9 cellular contexts compared by ENCODE assay signal in genomic region chr11:19557185-19557584, GRCh38.
DNase-seq lines count a peak whose midpoint lies in the region; ATAC-seq, FAIRE-seq and TF ChIP-seq lines count a peak whose summit lies in the region.
"Had no signal": no experiment of that assay in that cellular context is flagged by ENCODE, and none has a peak within 500 bp of the region (broad histone marks: within the 10 kb centered on the region; RNA-seq: fewer than 3 reads in every experiment).

No MANE protein-coding gene starts in this region.

- no peak for TF ChIP-seq RAD21 in liver (IDR thresholded peaks at IDR 0.05)
- no peak for TF ChIP-seq RAD21 in HepG2 (CRISPR knock-in tag; IDR thresholded peaks at IDR 0.05)
- TF ChIP-seq RAD21 in H1 (IDR thresholded peaks at IDR 0.05 in 1 of 2, conservative IDR thresholded peaks at IDR 0.05 in 1 of 2; ENCODE audit: low read depth in 2 of 2, low read length in 2 of 2), result no peak

- H2BK5ac ChIP-seq in H1 (ENCODE audit: low read depth, low read length), result no peak overlapping the region

- no peak overlapping the region for H4K91ac ChIP-seq in H1 (replicated peaks; ENCODE audit: insufficient read length, low read length)

- WGBS in liver, result 21% methylated on average over 6 of the region's 6 CpGs
- WGBS in HepG2 (ENCODE audit: low lambda C conversion rate), result 2% methylated on average over 6 of the region's 6 CpGs
- WGBS in H1 (ENCODE audit: extremely low coverage in 1 of 2, insufficient coverage in 1 of 2, insufficient read length in 1 of 2, insufficient replicate concordance in 2 of 2, low coverage in 1 of 2, low lambda C conversion rate in 2 of 2, missing lambda C conversion rate in 1 of 2), 2 experiments, result 85% methylated on average over 6 of the region's 6 CpGs; no CpG with 5 or more reads in 1 of the 2 experiments

- peaks cover 8 to 36% (median 29%) of the 10 kb centered on the region in 4 donors for H3K4me1 ChIP-seq in liver (ENCODE audit: control insufficient read depth in 4 of 4, insufficient read depth in 4 of 4, low read length in 3 of 4)
- no peaks in the 10 kb centered on the region for H3K4me1 ChIP-seq in HepG2 (ENCODE audit: insufficient read depth, low read length)
- H3K4me1 ChIP-seq in H1 (replicated peaks in 1 of 4; ENCODE audit: control insufficient read depth in 3 of 4, insufficient read depth in 4 of 4, low read length in 3 of 4), result peaks cover 0 to 10% (median 3%) of the 10 kb centered on the region in 4 experiments; a peak in 3 of 7 replicates

- H2BK12ac ChIP-seq in H1 (ENCODE audit: low read depth, low read length), result no peak overlapping the region

- no peak overlapping the region for H2AFZ ChIP-seq in HepG2 (ENCODE audit: low read length)
- peak overlapping the region; percentile 56; the same call in 1 of the 2 replicates for H2AFZ ChIP-seq in H1 (ENCODE audit: low read length)
- H2AFZ ChIP-seq: GM23248 had no signal

- no peak for DNase-seq in HepG2 (ENCODE audit: low spot score)
- DNase-seq in H1 (ENCODE audit: low read depth in 1 of 2, low spot score in 2 of 2), result no peak
- peak; percentile 27 for DNase-seq in fibroblast of peridontal ligament (ENCODE audit: extremely low read depth)
- no peak for DNase-seq in superior temporal gyrus (ENCODE audit: extremely low spot score)
- DNase-seq: GF-D8 had no signal

- POLR2A ChIA-PET in HepG2 (lab: Yijun Ruan, JAX) (no interaction called here), H1 (lab: Charles Lee; ENCODE audit: partially characterized antibody) (no interaction called here)

- H2BK120ac ChIP-seq in H1 (replicated peaks; ENCODE audit: low read depth, low read length), result no peak overlapping the region

- H3K18ac ChIP-seq in H1 (ENCODE audit: extremely low read depth, low read length), result no peak overlapping the region

- in situ Hi-C loops in HepG2 (cut with HindIII; ENCODE audit: extremely low pct_ligation_motif_present, low pct_unique_long_range_greater_than_20kb), result loop anchor here (5.0 kb wide), 2 partner anchors 245 to 485 kb away; no protein-coding TSS in a partner anchor

- H3K4me2 ChIP-seq in HepG2 (ENCODE audit: low read depth, low read length) (no peak overlapping the region), H1 (ENCODE audit: insufficient read depth in 1 of 2, low read depth in 2 of 2, low read length in 2 of 2) (0 out of 4 replicates have a peak overlapping the region, but pooled peaks of 1 of the 2 experiments have one; percentile 25)

- H3K23me2 ChIP-seq in H1 (ENCODE audit: low read depth, low read length), result no peaks in the 10 kb centered on the region; the same call in 1 of the 2 replicates

- CTCF ChIA-PET in HepG2 (lab: Yijun Ruan, JAX; ENCODE audit: low intra/inter-chr PET ratio, low total read pairs) (interaction anchor here (1.0 to 2.2 kb wide), 7 partner anchors 186 to 576 kb away, joined by 3 to 11 read pairs (median 5); no protein-coding TSS in a partner anchor), H1 (lab: Charles Lee; ENCODE audit: partially characterized antibody) (interaction anchor here (0.6 to 4.6 kb wide), 41 partner anchors 10 to 1549 kb away, joined by 3 to 42 read pairs (median 4); no protein-coding TSS in a partner anchor)

- H3K56ac ChIP-seq in H1 (replicated peaks; ENCODE audit: insufficient read length, low read depth, low read length), result no peak overlapping the region

- H3K36me3 ChIP-seq in liver (ENCODE audit: control insufficient read depth in 4 of 4, insufficient read depth in 3 of 4, low read depth in 1 of 4, low read length in 3 of 4) (no peaks in the 10 kb centered on the region), HepG2 (replicated peaks in 1 of 2; ENCODE audit: control insufficient read depth in 1 of 2, insufficient read depth in 2 of 2, low read length in 2 of 2) (no peaks in the 10 kb centered on the region), H1 (ENCODE audit: control insufficient read depth in 2 of 4, insufficient read depth in 4 of 4, low read length in 3 of 4) (no peaks in the 10 kb centered on the region)

- no peak for TF ChIP-seq EP300 in HepG2 (IDR thresholded peaks at IDR 0.05; ENCODE audit: low read depth in 2 of 2, low read length in 2 of 2)
- TF ChIP-seq EP300 in HepG2 (CRISPR knock-in tag; IDR thresholded peaks at IDR 0.05; ENCODE audit: borderline replicate concordance), result no peak
- TF ChIP-seq EP300 in H1 (IDR thresholded peaks at IDR 0.05; ENCODE audit: borderline replicate concordance in 1 of 2, low read depth in 2 of 2, low read length in 2 of 2), result no peak

- no peak overlapping the region for H2AK5ac ChIP-seq in H1 (ENCODE audit: low read depth, low read length)

- H3K79me2 ChIP-seq in HepG2 (ENCODE audit: insufficient read depth, low read length) (no peaks in the 10 kb centered on the region), H1 (ENCODE audit: control insufficient read depth in 1 of 2, insufficient read depth in 2 of 2, low read length in 2 of 2) (no peaks in the 10 kb centered on the region)

- no peak for TF ChIP-seq POLR2A in HepG2 (IDR thresholded peaks at IDR 0.05; ENCODE audit: insufficient read depth in 1 of 2, low read depth in 2 of 2, low read length in 2 of 2)
- no peak for TF ChIP-seq POLR2A in H1 (IDR thresholded peaks at IDR 0.05; ENCODE audit: control extremely low read depth in 1 of 2, low read depth in 2 of 2, low read length in 2 of 2)

- H4K8ac ChIP-seq in H1 (ENCODE audit: extremely low read depth, insufficient read depth, low read length), result no peak overlapping the region

- no peak overlapping the region for H3K14ac ChIP-seq in H1 (ENCODE audit: insufficient read length)

- H3K27me3 ChIP-seq in liver (ENCODE audit: control insufficient read depth in 4 of 4, insufficient read depth in 4 of 4, low read length in 3 of 4), result no peaks in the 10 kb centered on the region
- H3K27me3 ChIP-seq in HepG2 (ENCODE audit: control insufficient read depth in 1 of 2, insufficient read depth in 2 of 2, low read length in 2 of 2), result peaks cover 0 to 15% of the 10 kb centered on the region in 2 experiments; a peak in 3 of 5 replicates
- no peaks in the 10 kb centered on the region; a peak in 1 of 7 replicates for H3K27me3 ChIP-seq in H1 (replicated peaks in 1 of 4; ENCODE audit: control insufficient read depth in 3 of 4, extremely low read depth in 1 of 4, insufficient read depth in 3 of 4, low read length in 3 of 4)

- no peak overlapping the region for H3K4me3 ChIP-seq in liver (ENCODE audit: low read depth in 1 of 3, low read length in 3 of 3)
- no peak overlapping the region for H3K4me3 ChIP-seq in HepG2 (replicated peaks in 1 of 3; ENCODE audit: insufficient read depth in 1 of 3, low read depth in 2 of 3, low read length in 3 of 3)
- no peak overlapping the region for H3K4me3 ChIP-seq in H1 (ENCODE audit: extremely low read depth in 1 of 4, insufficient read depth in 2 of 4, low read depth in 3 of 4, low read length in 4 of 4)
- H3K4me3 ChIP-seq: GM23248 had no signal

- intact Hi-C loops in HepG2 (cut with micrococcal nuclease; ENCODE audit: unreplicated experiment), result loop anchor here (1.0 kb wide), 2 partner anchors 346 to 486 kb away; no protein-coding TSS in a partner anchor

- no peak for TF ChIP-seq CTCF in liver (IDR thresholded peaks at IDR 0.05; ENCODE audit: low read depth, low read length, missing input control)
- no peak for TF ChIP-seq CTCF in HepG2 (CRISPR knock-in tag; IDR thresholded peaks at IDR 0.05)
- no peak for TF ChIP-seq CTCF in H1 (IDR thresholded peaks at IDR 0.05; ENCODE audit: control extremely low read depth in 1 of 3, insufficient read depth in 1 of 3, low read depth in 1 of 3, low read length in 3 of 3)

- no peak overlapping the region for H3K9ac ChIP-seq in liver (ENCODE audit: low read depth in 1 of 2, low read length in 2 of 2)
- no peak overlapping the region for H3K9ac ChIP-seq in HepG2 (ENCODE audit: insufficient read depth, low read depth, low read length)
- no peak overlapping the region for H3K9ac ChIP-seq in H1 (replicated peaks in 1 of 4; ENCODE audit: extremely low read depth in 1 of 4, low read depth in 3 of 4, low read length in 3 of 4)
- H3K9ac ChIP-seq: GM23248 had no signal

- FAIRE-seq in HepG2 (lab: Jason Lieb, UNC), result no peak
- FAIRE-seq in H1 (lab: Jason Lieb, UNC), result no peak

- no peak overlapping the region for H3K23ac ChIP-seq in H1 (ENCODE audit: insufficient read length)

- no peak overlapping the region for H2BK20ac ChIP-seq in H1 (ENCODE audit: low read length)

- peaks cover 4% of the 10 kb centered on the region; the same call in 1 of the 2 replicates for H4K20me1 ChIP-seq in HepG2 (ENCODE audit: insufficient read depth, low read length)
- no peaks in the 10 kb centered on the region for H4K20me1 ChIP-seq in H1 (replicated peaks in 1 of 2; ENCODE audit: control insufficient read depth in 1 of 2, insufficient read depth in 2 of 2, low read length in 2 of 2)

- ATAC-seq in HepG2, result no peak
- ATAC-seq in HG02588 (IDR thresholded peaks at IDR 0.05; ENCODE audit: unreplicated experiment), result no peak
- no peak for ATAC-seq in GM18909 (IDR thresholded peaks at IDR 0.05; ENCODE audit: poor library complexity, unreplicated experiment)

- H4K5ac ChIP-seq in H1 (ENCODE audit: insufficient read length, low read depth, low read length), result no peak overlapping the region

- H3K4ac ChIP-seq in H1 (replicated peaks; ENCODE audit: insufficient read length, low read depth, low read length), result no peak overlapping the region

- no peaks in the 10 kb centered on the region for H3K9me3 ChIP-seq in liver (ENCODE audit: control insufficient read depth in 4 of 4, low read length in 3 of 4)
- no peaks in the 10 kb centered on the region for H3K9me3 ChIP-seq in HepG2 (ENCODE audit: low read length)
- H3K9me3 ChIP-seq in H1 (ENCODE audit: insufficient read depth in 2 of 2, low read depth in 1 of 2, low read length in 1 of 2), result no peaks in the 10 kb centered on the region

- no peaks in the 10 kb centered on the region for H3K79me1 ChIP-seq in H1 (ENCODE audit: low read depth, low read length)

- H2BK15ac ChIP-seq in H1 (ENCODE audit: low read length), result no peak overlapping the region

- no TSS peak for BruUV-seq in HepG2 (replicated peaks; lab: Mats Ljungman, UMichigan)

- H3K27ac ChIP-seq in liver (ENCODE audit: low read depth in 1 of 2, low read length in 2 of 2) (no peak overlapping the region), HepG2 (ENCODE audit: extremely low read length, insufficient read depth, low read length) (no peak overlapping the region), H1 (ENCODE audit: low read depth, low read length) (no peak overlapping the region)
- H3K27ac ChIP-seq: GM23248 had no signal

TF ChIP-seq in liver, 16 proteins besides CTCF, POLR2A, EP300 and RAD21 (continues in another document):
- TF ChIP-seq FOXA1 (IDR thresholded peaks at IDR 0.05) (peak; percentile 69), SP1 (IDR thresholded peaks at IDR 0.05) (no peak), RXRA (IDR thresholded peaks at IDR 0.05) (peak in 1 of 2 donors; percentile 89), JUND (IDR thresholded peaks at IDR 0.05) (peak in 1 of 2 donors; percentile 64)

TF ChIP-seq in HepG2, 621 proteins besides CTCF, POLR2A, EP300 and RAD21:
- no peak for TF ChIP-seq ZNF761 (CRISPR knock-in tag; conservative IDR thresholded peaks at IDR 0.05)
TF ChIP-seq in HepG2: peak in this region for 0.

TF ChIP-seq in H1, 55 proteins besides CTCF, POLR2A, EP300 and RAD21 (continues in another document):
- TF ChIP-seq CHD1 (IDR thresholded peaks at IDR 0.05; ENCODE audit: low read depth, low read length) (no peak), TAF7 (optimal IDR thresholded peaks at IDR 0.05; ENCODE audit: borderline replicate concordance, low read depth, low read length) (no peak), NRF1 (IDR thresholded peaks at IDR 0.05; ENCODE audit: low read depth, low read length) (no peak), ASH2L (IDR thresholded peaks at IDR 0.05; ENCODE audit: low read length) (no peak)
